In the genomic region with DNA sequence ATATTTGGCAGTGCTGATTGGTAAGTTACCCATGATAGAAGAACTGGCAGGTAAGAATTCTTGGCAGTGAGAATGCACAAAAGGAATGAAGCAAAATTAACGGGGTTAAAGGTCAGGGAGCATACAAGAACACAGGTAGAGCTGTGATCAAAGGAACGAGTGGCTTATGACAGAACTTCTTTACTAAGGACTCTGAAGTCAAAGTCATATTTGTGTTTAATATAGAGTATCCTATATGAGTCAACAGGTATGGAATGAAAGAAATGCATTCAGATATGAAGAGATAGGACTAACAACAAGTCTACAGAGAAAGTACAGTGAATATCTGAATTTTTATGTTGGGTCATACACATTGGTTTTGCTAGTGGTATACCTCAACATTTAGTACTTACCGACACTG, we compare ENCODE assay signal across 21 cellular contexts.
DNase-seq lines count a peak whose midpoint lies in the region; ATAC-seq and TF ChIP-seq lines count a peak whose summit lies in the region.
"Had no signal": no experiment of that assay in that cellular context is flagged by ENCODE, and none has a peak within 500 bp of the region (broad histone marks: within the 10 kb centered on the region; RNA-seq: fewer than 3 reads in every experiment).

No MANE protein-coding gene starts in this region.

- H4K91ac ChIP-seq in mesenchymal stem cell (ENCODE audit: low read length) = no peak overlapping the region

- H2BK5ac ChIP-seq in mesenchymal stem cell (ENCODE audit: low read depth, low read length, poor library complexity, severe bottlenecking) = no peak overlapping the region

- H3K79me1 ChIP-seq in mesenchymal stem cell (replicated peaks; ENCODE audit: low read length, poor library complexity, severe bottlenecking) = no peaks in the 10 kb centered on the region

- no peak overlapping the region for H3K4ac ChIP-seq in mesenchymal stem cell (ENCODE audit: low read depth in 1 of 2, low read length in 2 of 2)

- peaks cover 4% of the 10 kb centered on the region for H3K36me3 Mint-ChIP-seq in Calu3 (ENCODE audit: insufficient read depth, unreplicated experiment)

- H2AK5ac ChIP-seq in mesenchymal stem cell (ENCODE audit: low read length, severe bottlenecking) = no peak overlapping the region

- H3K14ac ChIP-seq in mesenchymal stem cell (ENCODE audit: low read length in 2 of 2) = no peak overlapping the region

- no peak overlapping the region for H4K8ac ChIP-seq in mesenchymal stem cell (ENCODE audit: low read length)

- CTCF ChIA-PET in Calu3 (lab: Charles Lee) = no interaction called here

- H3K23ac ChIP-seq in mesenchymal stem cell (ENCODE audit: low read length in 2 of 2) = no peak overlapping the region

- no peak overlapping the region for H2BK15ac ChIP-seq in mesenchymal stem cell (ENCODE audit: low read depth, poor library complexity, severe bottlenecking)

- no peak overlapping the region for H2BK120ac ChIP-seq in mesenchymal stem cell (ENCODE audit: low read depth, low read length)

- no peaks in the 10 kb centered on the region for H3K36me3 ChIP-seq in mesenchymal stem cell (ENCODE audit: control insufficient read depth in 1 of 2, insufficient read depth in 2 of 2, low read depth in 1 of 2, low read length in 2 of 2)
- H3K36me3 ChIP-seq in heart left ventricle = no peaks in the 10 kb centered on the region
- H3K36me3 ChIP-seq: colonic mucosa, suprapubic skin, WERI-Rb-1 had no signal

- H3K4me1 Mint-ChIP-seq in Calu3 (ENCODE audit: low read depth, unreplicated experiment) = peaks cover 37% of the 10 kb centered on the region

- no peak overlapping the region for H3K4me3 Mint-ChIP-seq in Calu3 (ENCODE audit: low read depth, unreplicated experiment)
- H3K4me3 Mint-ChIP-seq: activated naive CD4-positive, alpha-beta T cell treated with anti-CD3 and anti-CD28 coated beads for 36 hours had no signal

- WGBS in mesenchymal stem cell = 58% methylated on average over 2 of the region's 3 CpGs
- 85 to 93% (median 86%) methylated on average over 3 of the region's 3 CpGs for WGBS in heart left ventricle, 4 donors

- no TSS peak for BruUV-seq in Calu3 (replicated peaks; lab: Mats Ljungman, UMichigan)

- H2BK12ac ChIP-seq in mesenchymal stem cell (ENCODE audit: low read length in 2 of 2) = no peak overlapping the region

- H3K4me3 ChIP-seq in astrocyte of the spinal cord (ENCODE audit: low read depth, low read length) = no peak overlapping the region
- no peak overlapping the region for H3K4me3 ChIP-seq in mesenchymal stem cell (ENCODE audit: insufficient read depth in 1 of 2, low read depth in 1 of 2, low read length in 2 of 2)
- no peak overlapping the region for H3K4me3 ChIP-seq in heart left ventricle
- H3K4me3 ChIP-seq: colonic mucosa, suprapubic skin had no signal

- H3K27ac ChIP-seq in mesenchymal stem cell (ENCODE audit: low read length, poor library complexity, severe bottlenecking) (peak overlapping the region; percentile 37), heart left ventricle (no peak overlapping the region)
- H3K27ac ChIP-seq: colonic mucosa, KMS-11, suprapubic skin, WERI-Rb-1 had no signal

- H3K4me2 ChIP-seq in mesenchymal stem cell (ENCODE audit: low read length, poor library complexity, severe bottlenecking) = no peak overlapping the region
- H3K4me2 ChIP-seq: KMS-11 had no signal

- H2AFZ ChIP-seq in mesenchymal stem cell (ENCODE audit: low read depth, low read length) = no peak overlapping the region

- H3K27me3 Mint-ChIP-seq in Calu3 (ENCODE audit: unreplicated experiment) = no peaks in the 10 kb centered on the region

- H3K9me3 ChIP-seq in mesenchymal stem cell (ENCODE audit: control insufficient read depth, low read length) (no peaks in the 10 kb centered on the region), heart left ventricle (no peaks in the 10 kb centered on the region)
- H3K9me3 ChIP-seq: colonic mucosa, suprapubic skin had no signal

- no peak overlapping the region for H3K9ac ChIP-seq in mesenchymal stem cell (ENCODE audit: low read length)
- H3K9ac ChIP-seq: KMS-11 had no signal

- TF ChIP-seq CTCF in Calu3 (IDR thresholded peaks at IDR 0.05; ENCODE audit: unreplicated experiment) (no peak), astrocyte of the spinal cord (IDR thresholded peaks at IDR 0.05; ENCODE audit: low read depth, low read length) (no peak), heart left ventricle (IDR thresholded peaks at IDR 0.05) (no peak)

- ATAC-seq in GM18502 (IDR thresholded peaks at IDR 0.05; ENCODE audit: poor library complexity, unreplicated experiment) (no peak), GM18519 (IDR thresholded peaks at IDR 0.05; ENCODE audit: low FRiP score, unreplicated experiment) (no peak), HG03565 (IDR thresholded peaks at IDR 0.05; ENCODE audit: unreplicated experiment) (no peak), heart left ventricle (no peak)

- peaks cover 8% of the 10 kb centered on the region for H3K4me1 ChIP-seq in mesenchymal stem cell (ENCODE audit: control insufficient read depth, insufficient read depth, low read depth, low read length)
- peaks cover 0 to 8% (median 0%) of the 10 kb centered on the region in 12 donors for H3K4me1 ChIP-seq in heart left ventricle
- H3K4me1 ChIP-seq: colonic mucosa had no signal

- intact Hi-C loops in Calu3 (cut with micrococcal nuclease; ENCODE audit: unreplicated experiment) (loop anchor here (10.0 kb wide), 4 partner anchors 181 to 881 kb away; no protein-coding TSS in a partner anchor), heart left ventricle (cut with DNase I) (no loop called here)

- no peaks in the 10 kb centered on the region for H3K27me3 ChIP-seq in mesenchymal stem cell (ENCODE audit: control insufficient read depth in 1 of 2, insufficient read depth in 1 of 2, low read length in 2 of 2)
- no peaks in the 10 kb centered on the region for H3K27me3 ChIP-seq in heart left ventricle
- H3K27me3 ChIP-seq: colonic mucosa, suprapubic skin had no signal

- DNase-seq in Calu3 (no peak), LoVo (ENCODE audit: low spot score) (peak; percentile 41), astrocyte of the spinal cord (ENCODE audit: low read depth, low spot score) (peak; percentile 20), mesenchymal stem cell (no peak), heart left ventricle (no peak)
- DNase-seq: activated CD4-positive, alpha-beta T cell treated with anti-CD3 and anti-CD28 coated beads, Interleukin-2, amount 50 U/mL, for 48 hours; activated naive CD4-positive, alpha-beta T cell treated with anti-CD3 and anti-CD28 coated beads for 36 hours; activated T-cell treated with anti-CD3 and anti-CD28 coated beads for 4 hours; colonic mucosa; kidney glomerular epithelial cell; NCI-H1092; NCI-H2081; NCI-H524 treated with DMSO at 0.1 percent for 48 hours; SHP77; T-helper 2 cell; WERI-Rb-1 had no signal

- no peak overlapping the region for H3K18ac ChIP-seq in mesenchymal stem cell (ENCODE audit: low read depth in 1 of 2, low read length in 2 of 2)

- in situ Hi-C loops in astrocyte of the spinal cord (cut with HindIII; ENCODE audit: low sequenced_read_pairs) = no loop called here

- peak overlapping the region; percentile 63 for H3K27ac Mint-ChIP-seq in Calu3 (ENCODE audit: unreplicated experiment)
- H3K27ac Mint-ChIP-seq: activated naive CD4-positive, alpha-beta T cell treated with anti-CD3 and anti-CD28 coated beads for 36 hours had no signal

- no peak for TF ChIP-seq POLR2A in heart left ventricle (IDR thresholded peaks at IDR 0.05)

- no peaks in the 10 kb centered on the region for H3K9me3 Mint-ChIP-seq in Calu3 (ENCODE audit: low read depth, unreplicated experiment)
- H3K9me3 Mint-ChIP-seq: activated naive CD4-positive, alpha-beta T cell treated with anti-CD3 and anti-CD28 coated beads for 36 hours had no signal

Comparison
In these comparisons a context has a peak if more than half of its experiments do, and no peak if none do; other contexts are left out.
1. DNase-seq: peak in LoVo (single experiment) and astrocyte of the spinal cord (single experiment); none in Calu3 (single experiment), mesenchymal stem cell (single experiment) and heart left ventricle (0 of 5).